ENCODE assay signal across 2 cellular contexts in genomic region chr16:75219838-75220237, GRCh38.
TF ChIP-seq lines count a peak whose summit lies in the region.

No MANE protein-coding gene starts in this region.

TF ChIP-seq in SK-N-SH, 30 proteins besides CTCF, POLR2A, EP300 and RAD21 (continued from another document):
- TF ChIP-seq USF2 (IDR thresholded peaks at IDR 0.05; ENCODE audit: borderline replicate concordance, low read depth, low read length) (no peak), JUND (IDR thresholded peaks at IDR 0.05) (no peak), TAF1 (IDR thresholded peaks at IDR 0.05; ENCODE audit: borderline replicate concordance, low read depth, low read length) (no peak), GATA2 (CRISPR knock-in tag; IDR thresholded peaks at IDR 0.05) (no peak), USF1 (IDR thresholded peaks at IDR 0.05; ENCODE audit: borderline replicate concordance, low read depth) (no peak), MAX (IDR thresholded peaks at IDR 0.05; ENCODE audit: low read depth) (no peak), NRF1 (IDR thresholded peaks at IDR 0.05; ENCODE audit: low read depth, low read length) (no peak), FOXM1 (IDR thresholded peaks at IDR 0.05; ENCODE audit: low read depth) (no peak), CHD2 (IDR thresholded peaks at IDR 0.05; ENCODE audit: low read length, partially characterized antibody) (no peak), YY1 (IDR thresholded peaks at IDR 0.05; ENCODE audit: low read depth) (no peak), ELF1 (IDR thresholded peaks at IDR 0.05) (no peak), TEAD4 (IDR thresholded peaks at IDR 0.05; ENCODE audit: borderline replicate concordance, insufficient read depth) (no peak), FOXJ3 (CRISPR knock-in tag; IDR thresholded peaks at IDR 0.05) (no peak), EZH2phosphoT487 (IDR thresholded peaks at IDR 0.05; ENCODE audit: borderline replicate concordance, low read depth) (no peak)

TF ChIP-seq in SK-N-SH treated with all-trans-retinoic acid at 6 μM for 48 hours, 23 proteins besides CTCF, POLR2A, EP300 and RAD21 (continued from another document):
- no peak for TF ChIP-seq CREB5 (CRISPR knock-in tag; IDR thresholded peaks at IDR 0.05; ENCODE audit: low read depth)
- TF ChIP-seq PPARA (CRISPR knock-in tag; IDR thresholded peaks at IDR 0.05; ENCODE audit: borderline replicate concordance): no peak
- no peak for TF ChIP-seq BACH2 (CRISPR knock-in tag; IDR thresholded peaks at IDR 0.05; ENCODE audit: borderline replicate concordance)
- no peak for TF ChIP-seq GLIS3 (CRISPR knock-in tag; IDR thresholded peaks at IDR 0.05)
- TF ChIP-seq CSDC2 (CRISPR knock-in tag; IDR thresholded peaks at IDR 0.05): no peak
- no peak for TF ChIP-seq TCF4 (CRISPR knock-in tag; IDR thresholded peaks at IDR 0.05; ENCODE audit: borderline replicate concordance)
- no peak for TF ChIP-seq CSRNP3 (CRISPR knock-in tag; IDR thresholded peaks at IDR 0.05)
- TF ChIP-seq ZFP30 (CRISPR knock-in tag; IDR thresholded peaks at IDR 0.05): no peak
- no peak for TF ChIP-seq RARB (CRISPR knock-in tag; IDR thresholded peaks at IDR 0.05)
- no peak for TF ChIP-seq PATZ1 (CRISPR knock-in tag; IDR thresholded peaks at IDR 0.05; ENCODE audit: borderline replicate concordance)
- TF ChIP-seq ZNF565 (CRISPR knock-in tag; conservative IDR thresholded peaks at IDR 0.05; ENCODE audit: low read depth): no peak
- TF ChIP-seq ZC3H10 (CRISPR knock-in tag; IDR thresholded peaks at IDR 0.05): no peak
